In genomic region chr10:21359202-21359601, GRCh38 we compare ENCODE assay signal across 1 cellular context.
TF ChIP-seq lines count a peak whose summit lies in the region.

No MANE protein-coding gene starts in this region.

TF ChIP-seq in HEK293, 187 proteins besides CTCF, POLR2A, EP300 and RAD21 (continued from another document):
- TF ChIP-seq ZNF580 (tag by site-specific recombination; IDR thresholded peaks at IDR 0.05), result 0 out of 2 replicates have a peak, but pooled peaks have one; percentile 33
- TF ChIP-seq ZNF394 (tag by site-specific recombination; IDR thresholded peaks at IDR 0.05; ENCODE audit: borderline replicate concordance), result no peak
- no peak for TF ChIP-seq ZFP3 (tag by site-specific recombination; IDR thresholded peaks at IDR 0.05; ENCODE audit: low read depth)
- TF ChIP-seq ZNF654 (tag by site-specific recombination; IDR thresholded peaks at IDR 0.05; ENCODE audit: low read depth), result no peak
- TF ChIP-seq ZNF449 (tag by site-specific recombination; IDR thresholded peaks at IDR 0.05), result no peak
- TF ChIP-seq, protein P1, sequence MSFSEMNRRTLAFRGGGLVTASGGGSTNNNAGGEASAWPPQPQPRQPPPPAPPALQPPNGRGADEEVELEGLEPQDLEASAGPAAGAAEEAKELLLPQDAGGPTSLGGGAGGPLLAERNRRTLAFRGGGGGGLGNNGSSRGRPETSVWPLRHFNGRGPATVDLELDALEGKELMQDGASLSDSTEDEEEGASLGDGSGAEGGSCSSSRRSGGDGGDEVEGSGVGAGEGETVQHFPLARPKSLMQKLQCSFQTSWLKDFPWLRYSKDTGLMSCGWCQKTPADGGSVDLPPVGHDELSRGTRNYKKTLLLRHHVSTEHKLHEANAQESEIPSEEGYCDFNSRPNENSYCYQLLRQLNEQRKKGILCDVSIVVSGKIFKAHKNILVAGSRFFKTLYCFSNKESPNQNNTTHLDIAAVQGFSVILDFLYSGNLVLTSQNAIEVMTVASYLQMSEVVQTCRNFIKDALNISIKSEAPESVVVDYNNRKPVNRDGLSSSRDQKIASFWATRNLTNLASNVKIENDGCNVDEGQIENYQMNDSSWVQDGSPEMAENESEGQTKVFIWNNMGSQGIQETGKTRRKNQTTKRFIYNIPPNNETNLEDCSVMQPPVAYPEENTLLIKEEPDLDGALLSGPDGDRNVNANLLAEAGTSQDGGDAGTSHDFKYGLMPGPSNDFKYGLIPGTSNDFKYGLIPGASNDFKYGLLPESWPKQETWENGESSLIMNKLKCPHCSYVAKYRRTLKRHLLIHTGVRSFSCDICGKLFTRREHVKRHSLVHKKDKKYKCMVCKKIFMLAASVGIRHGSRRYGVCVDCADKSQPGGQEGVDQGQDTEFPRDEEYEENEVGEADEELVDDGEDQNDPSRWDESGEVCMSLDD (tag by site-specific recombination; IDR thresholded peaks at IDR 0.05), result no peak
- no peak for TF ChIP-seq ZNF157 (tag by site-specific recombination; IDR thresholded peaks at IDR 0.05)
- TF ChIP-seq, protein P2, sequence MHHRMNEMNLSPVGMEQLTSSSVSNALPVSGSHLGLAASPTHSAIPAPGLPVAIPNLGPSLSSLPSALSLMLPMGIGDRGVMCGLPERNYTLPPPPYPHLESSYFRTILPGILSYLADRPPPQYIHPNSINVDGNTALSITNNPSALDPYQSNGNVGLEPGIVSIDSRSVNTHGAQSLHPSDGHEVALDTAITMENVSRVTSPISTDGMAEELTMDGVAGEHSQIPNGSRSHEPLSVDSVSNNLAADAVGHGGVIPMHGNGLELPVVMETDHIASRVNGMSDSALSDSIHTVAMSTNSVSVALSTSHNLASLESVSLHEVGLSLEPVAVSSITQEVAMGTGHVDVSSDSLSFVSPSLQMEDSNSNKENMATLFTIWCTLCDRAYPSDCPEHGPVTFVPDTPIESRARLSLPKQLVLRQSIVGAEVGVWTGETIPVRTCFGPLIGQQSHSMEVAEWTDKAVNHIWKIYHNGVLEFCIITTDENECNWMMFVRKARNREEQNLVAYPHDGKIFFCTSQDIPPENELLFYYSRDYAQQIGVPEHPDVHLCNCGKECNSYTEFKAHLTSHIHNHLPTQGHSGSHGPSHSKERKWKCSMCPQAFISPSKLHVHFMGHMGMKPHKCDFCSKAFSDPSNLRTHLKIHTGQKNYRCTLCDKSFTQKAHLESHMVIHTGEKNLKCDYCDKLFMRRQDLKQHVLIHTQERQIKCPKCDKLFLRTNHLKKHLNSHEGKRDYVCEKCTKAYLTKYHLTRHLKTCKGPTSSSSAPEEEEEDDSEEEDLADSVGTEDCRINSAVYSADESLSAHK (tag by site-specific recombination; IDR thresholded peaks at IDR 0.05), result peak; percentile 22; the same call in 1 of the 2 replicates
- no peak for TF ChIP-seq ZNF37A (tag by site-specific recombination; IDR thresholded peaks at IDR 0.05)
- peak; percentile 65; the same call in 1 of the 2 replicates for TF ChIP-seq ZNF843 (tag by site-specific recombination; IDR thresholded peaks at IDR 0.05)
- TF ChIP-seq, protein P3, sequence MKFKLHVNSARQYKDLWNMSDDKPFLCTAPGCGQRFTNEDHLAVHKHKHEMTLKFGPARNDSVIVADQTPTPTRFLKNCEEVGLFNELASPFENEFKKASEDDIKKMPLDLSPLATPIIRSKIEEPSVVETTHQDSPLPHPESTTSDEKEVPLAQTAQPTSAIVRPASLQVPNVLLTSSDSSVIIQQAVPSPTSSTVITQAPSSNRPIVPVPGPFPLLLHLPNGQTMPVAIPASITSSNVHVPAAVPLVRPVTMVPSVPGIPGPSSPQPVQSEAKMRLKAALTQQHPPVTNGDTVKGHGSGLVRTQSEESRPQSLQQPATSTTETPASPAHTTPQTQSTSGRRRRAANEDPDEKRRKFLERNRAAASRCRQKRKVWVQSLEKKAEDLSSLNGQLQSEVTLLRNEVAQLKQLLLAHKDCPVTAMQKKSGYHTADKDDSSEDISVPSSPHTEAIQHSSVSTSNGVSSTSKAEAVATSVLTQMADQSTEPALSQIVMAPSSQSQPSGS (tag by site-specific recombination; IDR thresholded peaks at IDR 0.05; ENCODE audit: low read depth), result no peak
- TF ChIP-seq KLF16 (tag by site-specific recombination; IDR thresholded peaks at IDR 0.05), result no peak
- TF ChIP-seq FEZF1 (tag by site-specific recombination; IDR thresholded peaks at IDR 0.05), result peak; percentile 87
- TF ChIP-seq, protein P4, sequence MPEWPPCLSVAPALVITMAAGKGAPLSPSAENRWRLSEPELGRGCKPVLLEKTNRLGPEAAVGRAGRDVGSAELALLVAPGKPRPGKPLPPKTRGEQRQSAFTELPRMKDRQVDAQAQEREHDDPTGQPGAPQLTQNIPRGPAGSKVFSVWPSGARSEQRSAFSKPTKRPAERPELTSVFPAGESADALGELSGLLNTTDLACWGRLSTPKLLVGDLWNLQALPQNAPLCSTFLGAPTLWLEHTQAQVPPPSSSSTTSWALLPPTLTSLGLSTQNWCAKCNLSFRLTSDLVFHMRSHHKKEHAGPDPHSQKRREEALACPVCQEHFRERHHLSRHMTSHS (tag by site-specific recombination; IDR thresholded peaks at IDR 0.05), result no peak
- TF ChIP-seq PRDM6 (tag by site-specific recombination; IDR thresholded peaks at IDR 0.05), result peak; percentile 73
- TF ChIP-seq ZNF560 (tag by site-specific recombination; IDR thresholded peaks at IDR 0.05; ENCODE audit: borderline replicate concordance), result no peak
- no peak for TF ChIP-seq ZBTB48 (tag by site-specific recombination; IDR thresholded peaks at IDR 0.05)
- TF ChIP-seq, protein P5, sequence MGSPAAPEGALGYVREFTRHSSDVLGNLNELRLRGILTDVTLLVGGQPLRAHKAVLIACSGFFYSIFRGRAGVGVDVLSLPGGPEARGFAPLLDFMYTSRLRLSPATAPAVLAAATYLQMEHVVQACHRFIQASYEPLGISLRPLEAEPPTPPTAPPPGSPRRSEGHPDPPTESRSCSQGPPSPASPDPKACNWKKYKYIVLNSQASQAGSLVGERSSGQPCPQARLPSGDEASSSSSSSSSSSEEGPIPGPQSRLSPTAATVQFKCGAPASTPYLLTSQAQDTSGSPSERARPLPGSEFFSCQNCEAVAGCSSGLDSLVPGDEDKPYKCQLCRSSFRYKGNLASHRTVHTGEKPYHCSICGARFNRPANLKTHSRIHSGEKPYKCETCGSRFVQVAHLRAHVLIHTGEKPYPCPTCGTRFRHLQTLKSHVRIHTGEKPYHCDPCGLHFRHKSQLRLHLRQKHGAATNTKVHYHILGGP (tag by site-specific recombination; IDR thresholded peaks at IDR 0.05), result peak; percentile 40; the same call in 1 of the 2 replicates
- TF ChIP-seq KLF10 (tag by site-specific recombination; IDR thresholded peaks at IDR 0.05), result 0 out of 2 replicates have a peak, but pooled peaks have one; percentile 15
- no peak for TF ChIP-seq ZNF19 (tag by site-specific recombination; IDR thresholded peaks at IDR 0.05; ENCODE audit: low read depth)
- TF ChIP-seq ZXDB (tag by site-specific recombination; IDR thresholded peaks at IDR 0.05), result 0 out of 2 replicates have a peak, but pooled peaks have one; percentile 21
- TF ChIP-seq ZBTB26 (tag by site-specific recombination; optimal IDR thresholded peaks at IDR 0.05), result no peak
- TF ChIP-seq GLIS1 (tag by site-specific recombination; IDR thresholded peaks at IDR 0.05), result no peak
